In the genomic region with DNA sequence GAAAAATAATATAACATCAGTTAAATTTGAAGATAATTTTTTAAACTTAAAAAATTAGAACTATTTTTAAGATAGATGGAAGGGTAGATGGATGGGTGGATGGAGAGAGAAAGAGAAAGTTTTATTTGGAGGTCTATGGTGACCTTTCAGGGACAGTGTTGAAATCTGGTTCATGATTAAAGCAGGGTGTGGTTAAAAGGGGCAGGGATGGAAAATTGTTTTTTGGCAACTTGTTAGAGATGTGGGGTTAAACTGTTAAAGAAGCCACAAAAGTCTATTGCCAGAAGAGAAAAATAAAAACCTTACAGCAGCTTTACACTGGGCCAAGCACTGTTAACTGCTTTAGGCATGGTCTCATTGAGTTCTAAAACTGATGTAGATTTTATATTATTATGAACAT, we compare ENCODE assay signal across 20 cellular contexts.
"Had no signal": no experiment of that assay in that cellular context is flagged by ENCODE, and none has a peak within 500 bp of the region (broad histone marks: within the 10 kb centered on the region; RNA-seq: fewer than 3 reads in every experiment).

No MANE protein-coding gene starts in this region.

- H3K27me3 ChIP-seq: foreskin keratinocyte, heart right ventricle, neural progenitor cell, pancreas, suprapubic skin, thyroid gland had no signal

- H3K4me1 ChIP-seq: foreskin keratinocyte, lower lobe of right lung, neural progenitor cell, pancreas, thyroid gland had no signal

- H3K4me3 ChIP-seq: dorsolateral prefrontal cortex, heart right ventricle, lower lobe of right lung, neural progenitor cell, pancreas, smooth muscle cell, suprapubic skin, thyroid gland had no signal

- DNase-seq: cortex of kidney; dorsolateral prefrontal cortex; effector CD8-positive, alpha-beta T cell; foreskin keratinocyte; heart right ventricle; hypothalamus; kidney glomerular epithelial cell; lower lobe of right lung; midbrain; nucleus accumbens; pancreas; right cardiac atrium; stimulated activated CD4-positive, alpha-beta T cell treated with anti-CD3 and anti-CD28 coated beads, Interleukin-2, amount 100 ng/mL, for 48 hours; stimulated activated naive CD4-positive, alpha-beta T cell treated with Interleukin-2 at 50 U/mL for 16 hours; thyroid gland had no signal

- H3K36me3 ChIP-seq: heart right ventricle, lower lobe of right lung, neural progenitor cell, pancreas, suprapubic skin, thyroid gland had no signal

- H3K27ac ChIP-seq: dorsolateral prefrontal cortex, foreskin keratinocyte, heart right ventricle, lower lobe of right lung, neural progenitor cell, pancreas, suprapubic skin, thyroid gland had no signal

- ATAC-seq: foreskin keratinocyte; left lobe of liver; lower lobe of right lung; natural killer cell treated with Interleukin-12 subunit alpha and Interleukin-12 subunit beta and Interleukin-15 and Interleukin-18, amount 100 ng/mL, for 72 hours; pancreas had no signal
